Comparison of ENCODE assay signal across 8 cellular contexts in the genomic region with DNA sequence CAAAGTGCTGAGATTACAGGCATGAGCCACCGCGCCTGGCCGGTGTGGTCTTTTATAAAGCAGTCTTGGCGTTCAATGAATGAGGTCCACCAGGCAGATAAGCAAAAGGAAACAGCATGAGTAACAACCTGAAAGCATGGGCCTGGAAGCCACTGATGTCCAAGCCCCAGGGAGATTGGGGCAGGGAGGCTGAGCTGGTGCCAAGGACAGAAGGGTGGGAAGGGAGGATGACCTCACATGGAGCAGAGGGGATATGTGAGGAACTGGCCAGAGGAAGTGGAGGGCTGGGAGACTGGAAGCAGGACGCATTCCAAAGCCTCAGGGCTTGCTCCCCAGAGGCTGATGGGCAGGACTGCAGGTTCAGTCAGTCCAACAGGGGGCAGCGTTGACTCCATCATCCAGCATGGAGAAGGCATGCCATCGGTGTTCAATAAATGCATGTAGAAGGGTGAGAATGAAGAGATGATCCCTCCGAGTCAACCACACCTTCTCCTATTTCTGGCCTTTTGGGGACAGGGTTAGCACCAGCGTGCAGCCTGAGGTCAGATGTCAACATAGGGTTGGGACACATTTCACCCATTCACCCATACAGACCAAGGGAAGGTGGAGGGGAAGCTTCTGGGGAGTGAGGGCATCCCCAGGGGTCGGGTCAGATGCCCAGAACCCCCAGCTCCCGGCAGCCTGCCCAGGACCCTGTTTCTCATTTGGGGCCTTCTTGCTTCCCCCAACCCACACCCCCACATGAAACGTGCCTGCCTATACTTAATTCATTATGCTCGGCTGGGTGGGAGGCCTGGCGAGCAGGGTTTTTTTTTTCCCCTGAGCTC. TPM values are rescaled to one million over a fixed set of nuclear protein-coding genes. Genes with fewer than 3 reads are reported as not detected.
A peak's percentile ranks its signal among the peaks of the same experiment; 100 is the strongest.
DNase-seq lines count a peak whose midpoint lies in the region; FAIRE-seq and TF ChIP-seq lines count a peak whose summit lies in the region.

No MANE protein-coding gene starts in this region.

- DNase-seq in AG09309 (ENCODE audit: low read depth) (no peak), HEK293T (ENCODE audit: extremely low spot score) (peak; percentile 63), iris pigment epithelial cell (ENCODE audit: low read depth) (peak; percentile 53), urothelium cell line (ENCODE audit: low spot score) (peak; percentile 38), NCI-H187 (lab: John Stamatoyannopoulos, UW) (no peak), SW480 (ENCODE audit: low spot score) (no peak)
- DNase-seq in activated naive CD4-positive, alpha-beta T cell treated with anti-CD3 and anti-CD28 coated beads, Interleukin-2, amount 50 U/mL, for 16 hours = peak; percentile 45
- DNase-seq in activated T-helper 2 cell treated with anti-CD3 and anti-CD28 coated beads, Interferon-gamma antibody, Interleukin-2, Interleukin-4, amounts not matched to agents 10 μg/mL and 5 μg/mL and 100 μg/mL, durations not matched to agents 14 hours and 24 hours and 36 hours (ENCODE audit: low spot score) = no peak

- intact Hi-C loops in activated T-helper 2 cell treated with anti-CD3 and anti-CD28 coated beads, Interferon-gamma antibody, Interleukin-2, Interleukin-4, amounts not matched to agents 10 μg/mL and 5 μg/mL and 100 μg/mL, durations not matched to agents 14 hours and 24 hours and 36 hours (cut with micrococcal nuclease) = no loop called here

- H3K4me3 ChIP-seq in AG09309 (ENCODE audit: control insufficient read depth, low read depth, low read length) = no peak overlapping the region

- peak; percentile 65 for TF ChIP-seq CTCF in AG09309 (IDR thresholded peaks at IDR 0.05; ENCODE audit: control insufficient read depth, insufficient read depth, low read depth, low read length, missing control alignments)

- peaks cover 8% of the 10 kb centered on the region for H3K27me3 Mint-ChIP-seq in activated T-helper 2 cell treated with anti-CD3 and anti-CD28 coated beads, Interferon-gamma antibody, Interleukin-2, Interleukin-4, amounts not matched to agents 10 μg/mL and 5 μg/mL and 100 μg/mL, durations not matched to agents 14 hours and 24 hours and 36 hours (ENCODE audit: low read depth)

- no peaks in the 10 kb centered on the region for H3K9me3 Mint-ChIP-seq in activated T-helper 2 cell treated with anti-CD3 and anti-CD28 coated beads, Interferon-gamma antibody, Interleukin-2, Interleukin-4, amounts not matched to agents 10 μg/mL and 5 μg/mL and 100 μg/mL, durations not matched to agents 14 hours and 24 hours and 36 hours

- POLR2A ChIA-PET in HEK293T (lab: Yijun Ruan, JAX) = no interaction called here

- H3K4me3 Mint-ChIP-seq in activated T-helper 2 cell treated with anti-CD3 and anti-CD28 coated beads, Interferon-gamma antibody, Interleukin-2, Interleukin-4, amounts not matched to agents 10 μg/mL and 5 μg/mL and 100 μg/mL, durations not matched to agents 14 hours and 24 hours and 36 hours (ENCODE audit: low read depth) = no peak overlapping the region

- no peak overlapping the region for H3K27ac Mint-ChIP-seq in activated T-helper 2 cell treated with anti-CD3 and anti-CD28 coated beads, Interferon-gamma antibody, Interleukin-2, Interleukin-4, amounts not matched to agents 10 μg/mL and 5 μg/mL and 100 μg/mL, durations not matched to agents 14 hours and 24 hours and 36 hours

- H3K36me3 Mint-ChIP-seq in activated T-helper 2 cell treated with anti-CD3 and anti-CD28 coated beads, Interferon-gamma antibody, Interleukin-2, Interleukin-4, amounts not matched to agents 10 μg/mL and 5 μg/mL and 100 μg/mL, durations not matched to agents 14 hours and 24 hours and 36 hours (ENCODE audit: low read depth) = no peaks in the 10 kb centered on the region

- CTCF ChIA-PET in HEK293T (lab: Yijun Ruan, JAX) = interaction anchor here (1.1 kb wide), 1 partner anchor 11 kb away, joined by 4 read pairs; no protein-coding TSS in a partner anchor

- no peaks in the 10 kb centered on the region for H3K4me1 Mint-ChIP-seq in activated T-helper 2 cell treated with anti-CD3 and anti-CD28 coated beads, Interferon-gamma antibody, Interleukin-2, Interleukin-4, amounts not matched to agents 10 μg/mL and 5 μg/mL and 100 μg/mL, durations not matched to agents 14 hours and 24 hours and 36 hours (ENCODE audit: low read depth)

- no peak for FAIRE-seq in urothelium cell line (lab: Jason Lieb, UNC)

TF ChIP-seq in HEK293T, 16 proteins besides CTCF, POLR2A, EP300 and RAD21:
- no peak for TF ChIP-seq TARDBP (IDR thresholded peaks at IDR 0.05)
- TF ChIP-seq, protein P1, sequence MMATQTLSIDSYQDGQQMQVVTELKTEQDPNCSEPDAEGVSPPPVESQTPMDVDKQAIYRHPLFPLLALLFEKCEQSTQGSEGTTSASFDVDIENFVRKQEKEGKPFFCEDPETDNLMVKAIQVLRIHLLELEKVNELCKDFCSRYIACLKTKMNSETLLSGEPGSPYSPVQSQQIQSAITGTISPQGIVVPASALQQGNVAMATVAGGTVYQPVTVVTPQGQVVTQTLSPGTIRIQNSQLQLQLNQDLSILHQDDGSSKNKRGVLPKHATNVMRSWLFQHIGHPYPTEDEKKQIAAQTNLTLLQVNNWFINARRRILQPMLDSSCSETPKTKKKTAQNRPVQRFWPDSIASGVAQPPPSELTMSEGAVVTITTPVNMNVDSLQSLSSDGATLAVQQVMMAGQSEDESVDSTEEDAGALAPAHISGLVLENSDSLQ (IDR thresholded peaks at IDR 0.05) = no peak
- TF ChIP-seq SUZ12 (IDR thresholded peaks at IDR 0.05) = no peak
- no peak for TF ChIP-seq ARNT (IDR thresholded peaks at IDR 0.05)
- no peak for TF ChIP-seq CTBP1 (IDR thresholded peaks at IDR 0.05; ENCODE audit: borderline replicate concordance)
- TF ChIP-seq ZNF384 (IDR thresholded peaks at IDR 0.05) = no peak
- TF ChIP-seq ELF4 (IDR thresholded peaks at IDR 0.05) = no peak
- no peak for TF ChIP-seq L3MBTL2 (conservative IDR thresholded peaks at IDR 0.05)
- TF ChIP-seq BHLHE40 (IDR thresholded peaks at IDR 0.05; ENCODE audit: borderline replicate concordance) = no peak
- TF ChIP-seq FOXK2 (IDR thresholded peaks at IDR 0.05) = no peak
- no peak for TF ChIP-seq SP1 (IDR thresholded peaks at IDR 0.05)
- TF ChIP-seq FOXA1 (IDR thresholded peaks at IDR 0.05) = no peak
- no peak for TF ChIP-seq NFRKB (IDR thresholded peaks at IDR 0.05)
- no peak for TF ChIP-seq LEF1 (IDR thresholded peaks at IDR 0.05; ENCODE audit: borderline replicate concordance)
- TF ChIP-seq FOXM1 (IDR thresholded peaks at IDR 0.05; ENCODE audit: borderline replicate concordance) = no peak
- TF ChIP-seq HDGF (IDR thresholded peaks at IDR 0.05; ENCODE audit: borderline replicate concordance) = no peak

RNA-seq across cellular contexts. Expression of a gene that starts 14.8 kb away (rescaled TPM):
- not detected in 2 replicates for total RNA-seq in activated T-helper 2 cell treated with anti-CD3 and anti-CD28 coated beads, Interferon-gamma antibody, Interleukin-2, Interleukin-4, amounts not matched to agents 10 μg/mL and 5 μg/mL and 100 μg/mL, durations not matched to agents 14 hours and 24 hours and 36 hours

RNA-seq across cellular contexts. Expression of a gene that starts 29.0 kb away (rescaled TPM):
- total RNA-seq in activated T-helper 2 cell treated with anti-CD3 and anti-CD28 coated beads, Interferon-gamma antibody, Interleukin-2, Interleukin-4, amounts not matched to agents 10 μg/mL and 5 μg/mL and 100 μg/mL, durations not matched to agents 14 hours and 24 hours and 36 hours = not detected in 2 replicates

Comparison
In these comparisons a context has a peak if more than half of its experiments do, and no peak if none do; other contexts are left out.
1. DNase-seq: peak in HEK293T (single experiment), activated naive CD4-positive, alpha-beta T cell treated with anti-CD3 and anti-CD28 coated beads, Interleukin-2, amount 50 U/mL, for 16 hours (single experiment), iris pigment epithelial cell (single experiment) and urothelium cell line (single experiment); none in AG09309 (single experiment), NCI-H187 (0 of 2), activated T-helper 2 cell treated with anti-CD3 and anti-CD28 coated beads, Interferon-gamma antibody, Interleukin-2, Interleukin-4, amounts not matched to agents 10 μg/mL and 5 μg/mL and 100 μg/mL, durations not matched to agents 14 hours and 24 hours and 36 hours (single experiment) and SW480 (single experiment).